ENCODE assay signal across 23 cellular contexts in genomic region chr2:145040433-145040832, GRCh38.
"Had no signal": no experiment of that assay in that cellular context is flagged by ENCODE, and none has a peak within 500 bp of the region (broad histone marks: within the 10 kb centered on the region; RNA-seq: fewer than 3 reads in every experiment).

No MANE protein-coding gene starts in this region.

- H3K4me1 Mint-ChIP-seq: activated T-helper 17 cell treated with anti-CD3 and anti-CD28 coated beads, Interleukin-2, amount 50 U/mL, for 72 hours; naive thymus-derived CD4-positive, alpha-beta T cell; neural crest cell; stimulated activated memory B cell treated with anti-CD40 and anti-IgM and Interleukin-4, amounts not matched to agents 10 μg/mL and 1 μg/mL and 100 μg/mL, for 72 hours had no signal

- ATAC-seq: activated T-helper 17 cell treated with anti-CD3 and anti-CD28 coated beads, Interleukin-2, amount 50 U/mL, for 72 hours; left lobe of liver; lower lobe of right lung; naive thymus-derived CD4-positive, alpha-beta T cell; stimulated activated memory B cell treated with anti-CD40 and anti-IgM and Interleukin-4, amounts not matched to agents 10 μg/mL and 1 μg/mL and 100 μg/mL, for 72 hours had no signal

- H3K27ac ChIP-seq: breast epithelium, lower lobe of right lung, prostate gland, right atrium auricular region, stomach, transverse colon, uterus had no signal

- H3K27me3 ChIP-seq: breast epithelium, right atrium auricular region, stomach, transverse colon, uterus had no signal

- H3K27ac Mint-ChIP-seq: activated naive CD8-positive, alpha-beta T cell; activated T-cell treated with anti-CD3 and anti-CD28 coated beads, Interleukin-2, amount 50 U/mL, for 24 hours; activated T-helper 17 cell treated with anti-CD3 and anti-CD28 coated beads, Interleukin-2, amount 50 U/mL, for 72 hours; naive thymus-derived CD4-positive, alpha-beta T cell; stimulated activated memory B cell treated with anti-CD40 and anti-IgM and Interleukin-4, amounts not matched to agents 10 μg/mL and 1 μg/mL and 100 μg/mL, for 72 hours had no signal

- H3K36me3 Mint-ChIP-seq: activated naive CD8-positive, alpha-beta T cell; naive thymus-derived CD4-positive, alpha-beta T cell; stimulated activated memory B cell treated with anti-CD40 and anti-IgM and Interleukin-4, amounts not matched to agents 10 μg/mL and 1 μg/mL and 100 μg/mL, for 72 hours had no signal

- H3K4me1 ChIP-seq: breast epithelium, lower lobe of right lung, prostate gland, stomach, transverse colon, uterus had no signal

- H3K4me3 Mint-ChIP-seq: activated naive CD8-positive, alpha-beta T cell; activated T-cell treated with anti-CD3 and anti-CD28 coated beads, Interleukin-2, amount 50 U/mL, for 24 hours; activated T-helper 17 cell treated with anti-CD3 and anti-CD28 coated beads, Interleukin-2, amount 50 U/mL, for 72 hours; naive thymus-derived CD4-positive, alpha-beta T cell; neural crest cell; stimulated activated memory B cell treated with anti-CD40 and anti-IgM and Interleukin-4, amounts not matched to agents 10 μg/mL and 1 μg/mL and 100 μg/mL, for 72 hours had no signal

- DNase-seq: activated CD8-positive, alpha-beta memory T cell treated with anti-CD3 and anti-CD28 coated beads for 24 hours; activated CD8-positive, alpha-beta memory T cell treated with anti-CD3 and anti-CD28 coated beads, Interleukin-2, amount 50 U/mL, for 4 hours; activated T-cell treated with anti-CD3 and anti-CD28 coated beads, Interleukin-2, amount 50 U/mL, for 24 hours; amniotic stem cell; cortex of kidney; effector CD4-positive, alpha-beta T cell; erythroblast; lower lobe of right lung; naive thymus-derived CD4-positive, alpha-beta T cell; occipital lobe; SK-N-SH; stimulated activated CD4-positive, alpha-beta T cell treated with anti-CD3 and anti-CD28 coated beads, Interleukin-1b, Interleukin-23, amount 100 ng/mL, for 48 hours; stomach; transverse colon; uterus had no signal

- H3K9me3 Mint-ChIP-seq: activated T-cell treated with anti-CD3 and anti-CD28 coated beads, Interleukin-2, amount 50 U/mL, for 24 hours; activated T-helper 17 cell treated with anti-CD3 and anti-CD28 coated beads, Interleukin-2, amount 50 U/mL, for 72 hours; stimulated activated memory B cell treated with anti-CD40 and anti-IgM and Interleukin-4, amounts not matched to agents 10 μg/mL and 1 μg/mL and 100 μg/mL, for 72 hours had no signal

- H3K4me3 ChIP-seq: breast epithelium, lower lobe of right lung, prostate gland, right atrium auricular region, stomach, transverse colon, uterus had no signal

- H3K36me3 ChIP-seq: breast epithelium, lower lobe of right lung, prostate gland, right atrium auricular region, stomach, transverse colon, uterus had no signal

- H3K9me3 ChIP-seq: breast epithelium, lower lobe of right lung, prostate gland, right atrium auricular region, SK-N-SH, stomach, transverse colon, uterus had no signal

- H3K27me3 Mint-ChIP-seq: activated T-cell treated with anti-CD3 and anti-CD28 coated beads, Interleukin-2, amount 50 U/mL, for 24 hours; activated T-helper 17 cell treated with anti-CD3 and anti-CD28 coated beads, Interleukin-2, amount 50 U/mL, for 72 hours; naive thymus-derived CD4-positive, alpha-beta T cell; stimulated activated memory B cell treated with anti-CD40 and anti-IgM and Interleukin-4, amounts not matched to agents 10 μg/mL and 1 μg/mL and 100 μg/mL, for 72 hours had no signal

- H3K4me2 ChIP-seq: SK-N-SH had no signal

- H3K9ac ChIP-seq: SK-N-SH had no signal
